Comparison of ENCODE assay signal across 8 cellular contexts in the genomic region with DNA sequence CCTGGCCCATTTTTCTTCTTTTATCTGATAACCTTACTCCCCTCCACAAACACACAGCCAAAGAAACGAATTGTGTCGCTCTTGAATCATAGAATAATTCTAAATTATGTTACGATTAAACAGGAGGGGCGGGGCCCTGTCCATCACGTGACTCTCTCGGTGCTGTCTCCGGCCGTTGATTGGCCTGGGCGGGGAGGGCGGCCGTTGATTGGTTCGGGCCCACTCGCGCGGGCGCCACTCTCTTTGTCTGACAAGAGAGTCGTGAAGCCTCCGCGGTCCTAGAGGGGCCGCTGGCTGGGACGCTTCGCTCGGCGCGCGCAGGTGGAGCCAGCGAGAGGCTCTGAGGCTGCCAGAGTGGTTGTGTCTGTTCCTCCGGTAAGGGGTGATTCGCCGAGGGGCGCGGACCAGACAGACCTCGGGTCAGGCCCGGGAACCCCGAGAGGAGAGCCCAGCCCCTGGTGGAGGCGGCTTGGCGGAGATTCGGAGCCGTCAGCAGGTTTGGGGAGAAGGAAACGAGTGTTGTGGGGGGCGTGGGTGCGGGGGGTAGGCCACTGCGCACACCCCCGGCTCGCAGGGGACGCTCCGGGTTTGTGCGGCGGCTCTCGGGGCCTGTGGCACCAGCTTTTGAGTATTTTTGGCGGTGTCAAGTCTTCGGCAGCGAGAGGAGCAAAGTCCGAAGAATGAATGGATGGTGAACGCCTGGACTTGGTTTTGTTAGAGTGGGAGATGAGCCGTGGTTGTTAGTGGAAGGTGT. TPM values are rescaled to one million over a fixed set of nuclear protein-coding genes. Genes with fewer than 3 reads are reported as not detected.
DNase-seq lines count a peak whose midpoint lies in the region; ATAC-seq, FAIRE-seq and TF ChIP-seq lines count a peak whose summit lies in the region.

A gene (plus strand): TSS at position 330 of the 754 bp plus-strand sequence. CDS start 3,567 bp downstream, outside the sequence.

- peaks cover 0 to 1% of the 10 kb centered on the region in 2 experiments for H3K36me3 ChIP-seq in keratinocyte (ENCODE audit: control insufficient read depth in 2 of 2, extremely low read depth in 1 of 2, insufficient read depth in 2 of 2, low read length in 2 of 2)

- no peaks in the 10 kb centered on the region for H3K9me3 ChIP-seq in keratinocyte (ENCODE audit: control insufficient read depth, low read depth, low read length)

- peak within 1 kb of the TSS; percentile 87 for H2AFZ ChIP-seq in keratinocyte (ENCODE audit: control insufficient read depth, low read length)

- peaks cover 6% of the 10 kb centered on the region for H3K4me1 ChIP-seq in keratinocyte (ENCODE audit: control insufficient read depth, extremely low read depth, insufficient read depth, low read length)

- H3K4me3 ChIP-seq in keratinocyte (ENCODE audit: control insufficient read depth in 2 of 3, extremely low read depth in 1 of 3, insufficient read depth in 2 of 3, low read depth in 1 of 3, low read length in 3 of 3) = peak within 1 kb of the TSS; percentile 91 to 100 (median 92)

- H3K79me2 ChIP-seq in keratinocyte (ENCODE audit: control insufficient read depth, insufficient read depth, low read length) = peaks cover 42% of the 10 kb centered on the region

- TF ChIP-seq POLR2A in GM19099 (IDR thresholded peaks at IDR 0.05; ENCODE audit: extremely low read depth, insufficient read length, low read depth) = peak; percentile 78

- DNase-seq in AG20443 (ENCODE audit: low spot score) (peak; percentile 99), NCI-H510A (lab: John Stamatoyannopoulos, UW) (peak; percentile 90), cerebellum (ENCODE audit: low spot score) (peak; percentile 100), keratinocyte (ENCODE audit: low read depth, low spot score) (peak; percentile 83)
- DNase-seq in activated CD4-positive, alpha-beta T cell treated with anti-CD3 and anti-CD28 coated beads for 1 hour = peak; percentile 97
- DNase-seq in stimulated activated CD4-positive, alpha-beta T cell treated with anti-CD3 and anti-CD28 coated beads, Interleukin-15, amount 100 ng/mL, for 1 hour (ENCODE audit: low read depth in 1 of 2, low spot score in 1 of 2) = peak; percentile 95 to 97

- peak; percentile 36 for FAIRE-seq in keratinocyte (lab: Jason Lieb, UNC)

- ATAC-seq in HG03432 (IDR thresholded peaks at IDR 0.05; ENCODE audit: unreplicated experiment) = peak; percentile 97

- peak within 1 kb of the TSS; percentile 91 for H3K9ac ChIP-seq in keratinocyte (ENCODE audit: control insufficient read depth, extremely low read depth, insufficient read depth, low read length)

- H3K27ac ChIP-seq in keratinocyte (ENCODE audit: control insufficient read depth, insufficient read depth, low read length) = peak within 1 kb of the TSS; percentile 84

- dilution Hi-C loops in keratinocyte (cut with MboI; ENCODE audit: extremely low pct_ligation_motif_present, low sequenced_read_pairs) = no loop called here

- H3K9me1 ChIP-seq in keratinocyte (ENCODE audit: control insufficient read depth, extremely low read depth, insufficient read depth, low read length) = no peaks in the 10 kb centered on the region

- no peaks in the 10 kb centered on the region for H4K20me1 ChIP-seq in keratinocyte (ENCODE audit: control insufficient read depth, extremely low read depth, insufficient read depth, low read length)

- peak within 1 kb of the TSS; percentile 94 for H3K4me2 ChIP-seq in keratinocyte (ENCODE audit: control insufficient read depth, extremely low read depth, insufficient read depth, low read depth, low read length)

- no peak for TF ChIP-seq CTCF in keratinocyte (optimal IDR thresholded peaks at IDR 0.05 in 1 of 3, IDR thresholded peaks at IDR 0.05 in 1 of 3, conservative IDR thresholded peaks at IDR 0.05 in 1 of 3; ENCODE audit: extremely low read depth in 1 of 3, insufficient read depth in 2 of 3, low read length in 3 of 3)

- H3K27me3 ChIP-seq in keratinocyte (ENCODE audit: control insufficient read depth, extremely low read depth, insufficient read depth, low read length) = no peaks in the 10 kb centered on the region

RNA-seq across cellular contexts. Expression of the gene that starts here (rescaled TPM):
- 32.8 TPM for total RNA-seq in cerebellum
- polyA plus RNA-seq in keratinocyte = 5.4 to 17.5 TPM (median 14.7 TPM) in 3 replicates
- polyA plus RNA-seq in keratinocyte (2011; ENCODE audit: low read depth) = 1.6 TPM
- 2.9 and 3.9 TPM in 2 replicates for polyA plus RNA-seq in keratinocyte (2011; cell fraction: cytosol; rRNA removed)
- 44.2 and 44.6 TPM in 2 replicates for polyA plus RNA-seq in keratinocyte (2011; cell fraction: nucleus; rRNA removed)
- 3.9 and 5.5 TPM in 2 replicates for polyA plus RNA-seq in keratinocyte (2012; ENCODE audit: low replicate concordance)
- 1.4 to 12.4 TPM (median 4.5 TPM) in 3 replicates for polyA minus RNA-seq in keratinocyte
- polyA minus RNA-seq in keratinocyte (2011; cell fraction: cytosol; rRNA and poly(A)+ RNA removed) = 2.7 TPM
- 5.9 and 13.3 TPM in 2 replicates for polyA minus RNA-seq in keratinocyte (2011; cell fraction: nucleus; rRNA and poly(A)+ RNA removed)

Comparison
In these comparisons a context has a peak if more than half of its experiments do, and no peak if none do; other contexts are left out.
1. Peak in every context shown above with its lines: DNase-seq, ATAC-seq, H3K4me3 ChIP-seq and H3K27ac ChIP-seq.